31 cellular contexts compared by ENCODE assay signal in the genomic region with DNA sequence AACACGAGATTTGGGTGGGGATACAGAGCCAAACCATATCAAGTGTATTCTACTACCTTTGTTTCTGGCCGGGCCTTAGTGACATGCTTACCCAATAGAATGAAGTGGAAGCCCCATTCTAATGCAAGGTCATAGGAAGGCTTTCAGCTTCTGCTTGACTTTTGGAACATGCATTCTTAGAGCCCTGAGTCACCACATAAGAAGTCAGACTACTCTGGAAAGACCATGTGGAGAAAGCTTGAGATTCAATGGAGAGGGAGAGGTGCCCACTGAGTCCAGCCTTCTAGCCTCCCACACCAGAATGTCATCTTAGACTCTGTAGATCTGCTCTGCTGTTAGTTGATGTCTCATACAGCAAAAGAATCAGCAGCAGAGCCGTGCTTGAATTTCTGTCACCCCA.
"Had no signal": no experiment of that assay in that cellular context is flagged by ENCODE, and none has a peak within 500 bp of the region (broad histone marks: within the 10 kb centered on the region; RNA-seq: fewer than 3 reads in every experiment).

No MANE protein-coding gene starts in this region.

- DNase-seq: activated CD4-positive, alpha-beta T cell treated with anti-CD3 and anti-CD28 coated beads for 48 hours; activated CD4-positive, alpha-beta T cell treated with anti-CD3 and anti-CD28 coated beads, Interleukin-2, amount 50 U/mL, for 48 hours; activated CD8-positive, alpha-beta memory T cell treated with anti-CD3 and anti-CD28 coated beads, Interleukin-2, amount 50 U/mL, for 4 hours; activated gamma-delta T cell; activated naive CD4-positive, alpha-beta T cell treated with anti-CD3 and anti-CD28 coated beads, Interleukin-2, amount 10 ng/mL, durations not matched to agents 7 days and 5 days; activated naive CD8-positive, alpha-beta T cell treated with anti-CD3 and anti-CD28 coated beads, Interleukin-2, amount 10 ng/mL, durations not matched to agents 7 days and 5 days; activated T-cell treated with anti-CD3 and anti-CD28 coated beads, Interleukin-2, amount 50 U/mL, for 1 hour; amniotic stem cell; caudate nucleus; effector CD4-positive, alpha-beta T cell; foreskin melanocyte; left ventricle myocardium inferior; naive B cell; nephron progenitor cell; ovary; retina; sigmoid colon; stimulated activated CD4-positive, alpha-beta T cell treated with anti-CD3 and anti-CD28 coated beads, Interleukin-15, amount 100 ng/mL, for 24 hours; stimulated activated CD4-positive, alpha-beta T cell treated with anti-CD3 and anti-CD28 coated beads, Interleukin-2, amount 100 ng/mL, for 24 hours; stimulated activated naive B cell treated with anti-CD40 and anti-IgM and Interleukin-4, amounts not matched to agents 10 μg/mL and 1 μg/mL and 100 μg/mL, for 72 hours; stomach; thyroid gland; upper lobe of left lung; WERI-Rb-1 had no signal

- H3K27me3 Mint-ChIP-seq: activated naive CD4-positive, alpha-beta T cell treated with anti-CD3 and anti-CD28 coated beads, Interleukin-2, amount 10 ng/mL, durations not matched to agents 7 days and 5 days; activated naive CD8-positive, alpha-beta T cell treated with anti-CD3 and anti-CD28 coated beads, Interleukin-2, amount 10 ng/mL, durations not matched to agents 7 days and 5 days; dendritic cell treated with granulocyte-macrophage colony-stimulating factor and Interleukin-4, amounts not matched to agents 40 ng/mL and 50 ng/mL, for 4 days; naive B cell; stimulated activated naive B cell treated with anti-CD40 and anti-IgM and Interleukin-4, amounts not matched to agents 10 μg/mL and 1 μg/mL and 100 μg/mL, for 72 hours had no signal

- H3K4me3 Mint-ChIP-seq: activated naive CD4-positive, alpha-beta T cell treated with anti-CD3 and anti-CD28 coated beads, Interleukin-2, amount 10 ng/mL, durations not matched to agents 7 days and 5 days; activated naive CD8-positive, alpha-beta T cell treated with anti-CD3 and anti-CD28 coated beads, Interleukin-2, amount 10 ng/mL, durations not matched to agents 7 days and 5 days; activated T-helper 1 cell treated with anti-CD3 and anti-CD28 coated beads, Interleukin-12 subunit alpha, Interleukin-12 subunit beta, Interleukin-2, Interleukin-4 antibody, amounts not matched to agents 30 ng/mL and 10 ng/mL and 1 ng/mL, durations not matched to agents 14 hours and 24 hours and 36 hours; dendritic cell treated with granulocyte-macrophage colony-stimulating factor and Interleukin-4, amounts not matched to agents 40 ng/mL and 50 ng/mL, for 4 days; mesothelial cell of epicardium; naive B cell; nephron progenitor cell; stimulated activated naive B cell treated with anti-CD40 and anti-IgM and Interleukin-4, amounts not matched to agents 10 μg/mL and 1 μg/mL and 100 μg/mL, for 72 hours had no signal

- H3K27ac ChIP-seq: epithelial cell of prostate, left ventricle myocardium inferior, ovary, prostate gland, sigmoid colon, stomach, thyroid gland, upper lobe of left lung, WERI-Rb-1 had no signal

- H3K36me3 ChIP-seq: left ventricle myocardium inferior, ovary, prostate gland, sigmoid colon, stomach, thyroid gland, upper lobe of left lung, WERI-Rb-1 had no signal

- H3K9me3 Mint-ChIP-seq: activated naive CD4-positive, alpha-beta T cell treated with anti-CD3 and anti-CD28 coated beads, Interleukin-2, amount 10 ng/mL, durations not matched to agents 7 days and 5 days; activated naive CD8-positive, alpha-beta T cell treated with anti-CD3 and anti-CD28 coated beads, Interleukin-2, amount 10 ng/mL, durations not matched to agents 7 days and 5 days; activated T-helper 1 cell treated with anti-CD3 and anti-CD28 coated beads, Interleukin-12 subunit alpha, Interleukin-12 subunit beta, Interleukin-2, Interleukin-4 antibody, amounts not matched to agents 30 ng/mL and 10 ng/mL and 1 ng/mL, durations not matched to agents 14 hours and 24 hours and 36 hours; dendritic cell treated with granulocyte-macrophage colony-stimulating factor and Interleukin-4, amounts not matched to agents 40 ng/mL and 50 ng/mL, for 4 days had no signal

- H3K27me3 ChIP-seq: ovary, sigmoid colon, stomach, thyroid gland, upper lobe of left lung had no signal

- H3K4me1 Mint-ChIP-seq: activated naive CD4-positive, alpha-beta T cell treated with anti-CD3 and anti-CD28 coated beads, Interleukin-2, amount 10 ng/mL, durations not matched to agents 7 days and 5 days; activated naive CD8-positive, alpha-beta T cell treated with anti-CD3 and anti-CD28 coated beads, Interleukin-2, amount 10 ng/mL, durations not matched to agents 7 days and 5 days; naive B cell; stimulated activated naive B cell treated with anti-CD40 and anti-IgM and Interleukin-4, amounts not matched to agents 10 μg/mL and 1 μg/mL and 100 μg/mL, for 72 hours had no signal

- H3K4me3 ChIP-seq: left ventricle myocardium inferior, lung, ovary, prostate gland, sigmoid colon, stomach, thyroid gland, upper lobe of left lung had no signal

- ATAC-seq: activated CD4-positive, CD25-positive, alpha-beta regulatory T cell treated with anti-CD3 and anti-CD28 coated beads, Interleukin-2, amount 50 U/mL, for 24 hours; stimulated activated naive B cell treated with anti-CD40 and anti-IgM and Interleukin-4, amounts not matched to agents 10 μg/mL and 1 μg/mL and 100 μg/mL, for 72 hours had no signal

- H3K27ac Mint-ChIP-seq: activated naive CD4-positive, alpha-beta T cell treated with anti-CD3 and anti-CD28 coated beads, Interleukin-2, amount 10 ng/mL, durations not matched to agents 7 days and 5 days; activated naive CD8-positive, alpha-beta T cell treated with anti-CD3 and anti-CD28 coated beads, Interleukin-2, amount 10 ng/mL, durations not matched to agents 7 days and 5 days; activated T-helper 1 cell treated with anti-CD3 and anti-CD28 coated beads, Interleukin-12 subunit alpha, Interleukin-12 subunit beta, Interleukin-2, Interleukin-4 antibody, amounts not matched to agents 30 ng/mL and 10 ng/mL and 1 ng/mL, durations not matched to agents 14 hours and 24 hours and 36 hours; dendritic cell treated with granulocyte-macrophage colony-stimulating factor and Interleukin-4, amounts not matched to agents 40 ng/mL and 50 ng/mL, for 4 days; mesothelial cell of epicardium; naive B cell; nephron progenitor cell; stimulated activated naive B cell treated with anti-CD40 and anti-IgM and Interleukin-4, amounts not matched to agents 10 μg/mL and 1 μg/mL and 100 μg/mL, for 72 hours had no signal

- H3K36me3 Mint-ChIP-seq: activated naive CD4-positive, alpha-beta T cell treated with anti-CD3 and anti-CD28 coated beads, Interleukin-2, amount 10 ng/mL, durations not matched to agents 7 days and 5 days; activated naive CD8-positive, alpha-beta T cell treated with anti-CD3 and anti-CD28 coated beads, Interleukin-2, amount 10 ng/mL, durations not matched to agents 7 days and 5 days; naive B cell; stimulated activated naive B cell treated with anti-CD40 and anti-IgM and Interleukin-4, amounts not matched to agents 10 μg/mL and 1 μg/mL and 100 μg/mL, for 72 hours had no signal

- H3K4me1 ChIP-seq: left ventricle myocardium inferior, prostate gland, sigmoid colon, stomach, thyroid gland, upper lobe of left lung had no signal

- H3K9me3 ChIP-seq: left ventricle myocardium inferior, ovary, prostate gland, sigmoid colon, stomach, thyroid gland had no signal
